ENCODE assay signal across 11 cellular contexts in the genomic region with DNA sequence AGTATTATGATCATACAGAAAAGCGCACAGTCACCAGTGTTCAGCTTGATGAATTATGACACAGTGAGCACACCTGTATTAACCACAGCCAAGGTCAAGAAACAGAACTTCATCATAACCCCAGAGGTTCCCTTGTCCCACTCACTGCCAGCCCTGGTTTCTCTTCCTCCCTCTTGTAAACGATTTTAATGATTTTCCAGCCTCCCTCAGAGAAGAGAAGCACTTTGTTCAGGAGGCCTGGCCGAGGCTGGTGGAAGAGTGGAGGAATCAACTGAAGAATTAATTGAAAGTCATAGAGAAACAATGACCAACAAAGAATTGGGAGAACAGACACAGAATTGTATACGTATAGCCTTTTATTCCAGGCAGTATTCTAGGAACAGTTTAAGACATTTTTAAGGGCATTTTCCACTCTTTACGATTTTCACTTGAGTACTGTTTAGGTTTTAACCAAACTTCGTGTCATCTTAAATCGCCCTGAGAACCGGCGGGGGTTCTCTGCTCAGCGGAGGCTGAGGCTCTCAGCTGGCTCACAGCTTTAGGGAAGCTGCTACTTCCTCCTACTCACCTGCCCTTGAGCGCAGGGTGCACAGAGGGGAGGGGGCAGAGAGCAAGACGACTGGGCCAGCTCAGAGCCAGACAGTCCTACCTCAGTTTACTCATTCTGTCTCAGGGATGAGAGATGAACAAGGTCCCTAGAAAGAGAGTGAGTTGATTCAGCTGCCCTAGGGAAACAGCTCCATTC.
DNase-seq lines count a peak whose midpoint lies in the region; ATAC-seq lines count a peak whose summit lies in the region.
"Had no signal": no experiment of that assay in that cellular context is flagged by ENCODE, and none has a peak within 500 bp of the region (broad histone marks: within the 10 kb centered on the region; RNA-seq: fewer than 3 reads in every experiment).

No MANE protein-coding gene starts in this region.

- intact Hi-C loops in posterior cingulate gyrus (cut with DNase I): no loop called here

- no peaks in the 10 kb centered on the region for H3K9me3 Mint-ChIP-seq in activated CD8-positive, alpha-beta T cell treated with anti-CD3 and anti-CD28 coated beads, Interleukin-2, amount 10 ng/mL, durations not matched to agents 7 days and 5 days (ENCODE audit: insufficient read depth)

- peak overlapping the region; percentile 67 for H3K27ac Mint-ChIP-seq in activated CD8-positive, alpha-beta T cell treated with anti-CD3 and anti-CD28 coated beads, Interleukin-2, amount 10 ng/mL, durations not matched to agents 7 days and 5 days

- CTCF ChIA-PET in activated CD8-positive, alpha-beta T cell treated with anti-CD3 and anti-CD28 coated beads, Interleukin-2, amount 10 ng/mL, durations not matched to agents 7 days and 5 days (lab: Charles Lee): interaction anchor here (1.2 to 7.4 kb wide), 6 partner anchors 11 to 46 kb away, joined by 3 to 58 read pairs (median 6); no protein-coding TSS in a partner anchor

- peaks cover 11% of the 10 kb centered on the region for H3K36me3 Mint-ChIP-seq in activated CD8-positive, alpha-beta T cell treated with anti-CD3 and anti-CD28 coated beads, Interleukin-2, amount 10 ng/mL, durations not matched to agents 7 days and 5 days (ENCODE audit: low read depth)

- H3K27me3 Mint-ChIP-seq in activated CD8-positive, alpha-beta T cell treated with anti-CD3 and anti-CD28 coated beads, Interleukin-2, amount 10 ng/mL, durations not matched to agents 7 days and 5 days (ENCODE audit: low read depth): no peaks in the 10 kb centered on the region

- no peak overlapping the region for H3K4me3 Mint-ChIP-seq in activated CD8-positive, alpha-beta T cell treated with anti-CD3 and anti-CD28 coated beads, Interleukin-2, amount 10 ng/mL, durations not matched to agents 7 days and 5 days

- peaks cover 60% of the 10 kb centered on the region for H3K4me1 Mint-ChIP-seq in activated CD8-positive, alpha-beta T cell treated with anti-CD3 and anti-CD28 coated beads, Interleukin-2, amount 10 ng/mL, durations not matched to agents 7 days and 5 days (ENCODE audit: low read depth)

- no peak for DNase-seq in activated CD8-positive, alpha-beta T cell treated with anti-CD3 and anti-CD28 coated beads, Interleukin-2, amount 10 ng/mL, durations not matched to agents 7 days and 5 days
- no peak for DNase-seq in posterior cingulate gyrus
- no peak for DNase-seq in C1 segment of cervical spinal cord (lab: John Stamatoyannopoulos, UW)
- DNase-seq in LoVo (ENCODE audit: low spot score): no peak
- no peak for DNase-seq in hypothalamus (lab: John Stamatoyannopoulos, UW)
- DNase-seq: heart left ventricle, Kasumi-1, nucleus accumbens had no signal

- POLR2A ChIA-PET in activated CD8-positive, alpha-beta T cell treated with anti-CD3 and anti-CD28 coated beads, Interleukin-2, amount 10 ng/mL, durations not matched to agents 7 days and 5 days (lab: Charles Lee): interaction anchor here (2.8 kb wide), 1 partner anchor 12 kb away, joined by 10 read pairs; no protein-coding TSS in a partner anchor

- ATAC-seq in GM18502 (IDR thresholded peaks at IDR 0.05; ENCODE audit: poor library complexity, unreplicated experiment): peak; percentile 46
- ATAC-seq in GM19467 (IDR thresholded peaks at IDR 0.05; ENCODE audit: unreplicated experiment): peak; percentile 46
- peak; percentile 33 for ATAC-seq in HG03139 (IDR thresholded peaks at IDR 0.05; ENCODE audit: unreplicated experiment)
- no peak for ATAC-seq in activated CD8-positive, alpha-beta T cell treated with anti-CD3 and anti-CD28 coated beads, Interleukin-2, amount 10 ng/mL, durations not matched to agents 7 days and 5 days
- ATAC-seq: heart left ventricle had no signal
